9 cellular contexts compared by ENCODE assay signal in genomic region chr16:90020260-90020837, GRCh38. TPM values are rescaled to one million over a fixed set of nuclear protein-coding genes. Genes with fewer than 3 reads are reported as not detected.
DNase-seq lines count a peak whose midpoint lies in the region; ATAC-seq and TF ChIP-seq lines count a peak whose summit lies in the region.
"Had no signal": no experiment of that assay in that cellular context is flagged by ENCODE, and none has a peak within 500 bp of the region (broad histone marks: within the 10 kb centered on the region; RNA-seq: fewer than 3 reads in every experiment).

No MANE protein-coding gene starts in this region.

- H3K27ac Mint-ChIP-seq in nephron = peak overlapping the region; percentile 81 to 97 (median 95)

- intact Hi-C loops in aorta (cut with DNase I) = loop anchor here in 1 of 2 donors (10.0 kb wide), 1 partner anchor 96 kb away; the partner anchor contains the start of gene TUBB3

- H3K27me3 ChIP-seq in MG63 (no peaks in the 10 kb centered on the region), aorta (ENCODE audit: control insufficient read depth in 1 of 2, insufficient read depth in 2 of 2, low read length in 1 of 2) (no peaks in the 10 kb centered on the region)

- DNase-seq in COR-L47 (lab: John Stamatoyannopoulos, UW) (peak; percentile 31), MG63 (no peak), choroid plexus epithelial cell (ENCODE audit: low read depth) (peak; percentile 26), aorta (no peak)

- WGBS in aorta, 2 donors = 45 to 48% methylated on average over 9 of the region's 9 CpGs

- H3K36me3 ChIP-seq in MG63 (peaks cover 17% of the 10 kb centered on the region), aorta (ENCODE audit: control insufficient read depth in 1 of 2, insufficient read depth in 2 of 2, low read length in 1 of 2) (no peaks in the 10 kb centered on the region)

- no peaks in the 10 kb centered on the region for H3K4me1 ChIP-seq in aorta (ENCODE audit: control insufficient read depth in 1 of 2, insufficient read depth in 2 of 2, low read length in 2 of 2)

- H3K36me3 Mint-ChIP-seq in nephron (ENCODE audit: low read depth) = no peaks in the 10 kb centered on the region

- H3K9me3 Mint-ChIP-seq in nephron = no peaks in the 10 kb centered on the region

- no peak overlapping the region for H3K27ac ChIP-seq in aorta (ENCODE audit: low read depth in 1 of 2, low read length in 2 of 2)

- H3K9me3 ChIP-seq in MG63 = no peaks in the 10 kb centered on the region
- no peaks in the 10 kb centered on the region for H3K9me3 ChIP-seq in aorta (ENCODE audit: control insufficient read depth, low read length)

- TF ChIP-seq CTCF in choroid plexus epithelial cell (conservative IDR thresholded peaks at IDR 0.05; ENCODE audit: low read depth, low read length) (no peak), nephron (IDR thresholded peaks at IDR 0.05; ENCODE audit: unreplicated experiment in 3 of 3) (no peak)

- peaks cover 51% of the 10 kb centered on the region for H3K27me3 Mint-ChIP-seq in nephron (ENCODE audit: low read depth)

- ATAC-seq in HG03439 (IDR thresholded peaks at IDR 0.05; ENCODE audit: unreplicated experiment) = no peak
- no peak for ATAC-seq in GM21825 (IDR thresholded peaks at IDR 0.05; ENCODE audit: unreplicated experiment)
- no peak for ATAC-seq in aorta (ENCODE audit: low FRiP score)
- no peak for ATAC-seq in GM19397 (IDR thresholded peaks at IDR 0.05; ENCODE audit: unreplicated experiment)

- H3K4me1 Mint-ChIP-seq in nephron = peaks cover 35% of the 10 kb centered on the region

- peak overlapping the region; percentile 63 for H3K4me3 ChIP-seq in MG63
- no peak overlapping the region for H3K4me3 ChIP-seq in choroid plexus epithelial cell (ENCODE audit: low read depth, low read length)
- H3K4me3 ChIP-seq in aorta (ENCODE audit: low read length in 2 of 2) = no peak overlapping the region

- peak overlapping the region; percentile 84 to 98 (median 92) for H3K4me3 Mint-ChIP-seq in nephron

RNA-seq across cellular contexts. Expression of gene DBNDD1, which starts 1.1 kb away (rescaled TPM):
- total RNA-seq in MG63 (2014; rRNA removed; shearing (Covaris generic); ENCODE audit: low replicate concordance) = 28.0 and 37.3 TPM in 2 replicates
- 1 to 10 TPM; 1.1 to 3.5 TPM for total RNA-seq in aorta
- polyA plus RNA-seq in aorta = 1 to 10 TPM; 3.0 to 3.2 TPM

RNA-seq across cellular contexts. Expression of gene PRDM7, which starts 56.8 kb away (rescaled TPM):
- total RNA-seq in MG63 (2014; rRNA removed; shearing (Covaris generic); ENCODE audit: low replicate concordance) = not detected in 2 replicates
- total RNA-seq in aorta = not detected
- polyA plus RNA-seq in aorta = not detected
- polyA plus RNA-seq: esophagus had no signal

Comparison
In these comparisons a context has a peak if more than half of its experiments do, and no peak if none do; other contexts are left out.
1. DNase-seq: peak in COR-L47 (single experiment) and choroid plexus epithelial cell (single experiment); none in MG63 (single experiment) and aorta (0 of 2).